In the genomic region with DNA sequence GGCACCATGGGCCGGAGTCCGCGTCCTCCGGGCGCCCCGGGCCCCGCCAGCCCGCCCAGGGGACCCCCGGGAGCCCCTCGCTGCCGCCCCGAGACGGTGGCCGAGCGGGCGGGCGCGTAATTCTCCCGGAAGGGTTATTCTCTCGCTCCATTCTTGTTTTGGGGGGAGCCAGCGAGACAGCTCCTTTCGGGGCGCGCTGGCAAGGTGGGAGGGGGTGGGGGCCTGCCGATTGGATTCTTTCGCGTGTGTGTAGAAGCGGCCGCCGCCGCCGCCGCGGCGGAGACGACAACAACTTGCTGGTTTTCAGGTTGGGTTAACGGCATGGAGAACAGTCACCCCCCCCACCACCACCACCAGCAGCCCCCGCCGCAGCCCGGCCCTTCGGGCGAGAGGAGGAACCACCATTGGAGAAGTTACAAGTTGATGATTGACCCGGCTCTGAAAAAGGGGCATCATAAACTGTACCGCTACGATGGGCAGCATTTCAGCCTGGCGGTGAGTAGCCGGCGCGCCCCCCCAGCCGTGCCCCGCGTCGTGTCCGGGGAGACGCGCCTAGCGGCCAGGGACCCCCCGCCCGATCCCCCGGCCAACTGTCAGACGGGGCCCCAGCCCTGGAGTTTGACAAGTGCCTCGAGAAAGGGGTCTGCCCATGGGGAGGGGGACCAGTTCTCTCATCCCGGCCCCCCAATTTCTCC, we compare ENCODE assay signal across 8 cellular contexts. TPM values are rescaled to one million over a fixed set of nuclear protein-coding genes. Genes with fewer than 3 reads are reported as not detected.
A peak's percentile ranks its signal among the peaks of the same experiment; 100 is the strongest.
DNase-seq lines count a peak whose midpoint lies in the region; ATAC-seq and TF ChIP-seq lines count a peak whose summit lies in the region.

No MANE protein-coding gene starts in this region.

- H3K9me3 ChIP-seq in ascending aorta (no peaks in the 10 kb centered on the region), iPS-20b (ENCODE audit: insufficient read depth, low read depth, low read length) (no peaks in the 10 kb centered on the region), spleen (no peaks in the 10 kb centered on the region)

- intact Hi-C loops in ascending aorta (cut with DNase I) (loop anchor here (1.0 to 5.0 kb wide), 3 partner anchors 9 to 218 kb away; a partner anchor contains a TSS), spleen (cut with DNase I; ENCODE audit: low total_unique reads) (no loop called here)

- peak; percentile 41 to 42 for DNase-seq in NOMO-1 (lab: John Stamatoyannopoulos, UW; ENCODE audit: unreplicated experiment in 2 of 2)
- no peak for DNase-seq in NOMO-1 treated with dmso at 0.1 percent for 144 hours (lab: John Stamatoyannopoulos, UW; ENCODE audit: unreplicated experiment)
- DNase-seq in RWPE1 (ENCODE audit: low spot score), result no peak
- DNase-seq in ascending aorta (ENCODE audit: low spot score in 2 of 2), result no peak
- DNase-seq in spleen, result peak; percentile 91
- no peak for DNase-seq in NCI-H2171 (lab: John Stamatoyannopoulos, UW)

- H3K36me3 ChIP-seq in ascending aorta (peaks cover 16 to 18% of the 10 kb centered on the region in 2 donors), iPS-20b (ENCODE audit: insufficient read depth, low read depth, low read length) (peaks cover 17% of the 10 kb centered on the region), spleen (peaks cover 0 to 38% (median 16%) of the 10 kb centered on the region in 6 donors)

- ATAC-seq in HG02571 (IDR thresholded peaks at IDR 0.05; ENCODE audit: unreplicated experiment), result no peak

- TF ChIP-seq POLR2A in spleen (IDR thresholded peaks at IDR 0.05), result no peak

- TF ChIP-seq CTCF in RWPE1 (conservative IDR thresholded peaks at IDR 0.05; ENCODE audit: low read depth) (no peak), ascending aorta (IDR thresholded peaks at IDR 0.05) (no peak), spleen (IDR thresholded peaks at IDR 0.05 in 8 of 11, conservative IDR thresholded peaks at IDR 0.05 in 3 of 11) (no peak)

- H3K4me1 ChIP-seq in ascending aorta (peaks cover 0 to 22% of the 10 kb centered on the region in 2 donors), iPS-20b (ENCODE audit: insufficient read depth, low read length) (peaks cover 9% of the 10 kb centered on the region; the same call in 1 of the 2 replicates), spleen (peaks cover 22 to 71% (median 40%) of the 10 kb centered on the region in 6 donors)

- 0 to 1% (median 1%) methylated on average over 23 to 63 of the region's 63 CpGs for WGBS in spleen, 5 donors

- POLR2A ChIA-PET in RWPE1 (lab: Yijun Ruan, JAX; ENCODE audit: low non-redundant PET), result interaction anchor here (0.7 to 1.0 kb wide), 2 partner anchors 10 to 48 kb away, joined by 3 read pairs; no protein-coding TSS in a partner anchor

- CTCF ChIA-PET in RWPE1 (lab: Yijun Ruan, JAX), result interaction anchor here (0.7 to 9.2 kb wide), 4 partner anchors 9 to 89 kb away, joined by 3 to 212 read pairs (median 12); a partner anchor contains a TSS

- H3K9ac ChIP-seq in iPS-20b (ENCODE audit: low read depth, low read length), result peak overlapping the region; percentile 71; the same call in 1 of the 2 replicates

- H3K27me3 ChIP-seq in ascending aorta (no peaks in the 10 kb centered on the region), iPS-20b (ENCODE audit: insufficient read depth, low read length) (no peaks in the 10 kb centered on the region), spleen (replicated peaks in 1 of 7) (no peaks in the 10 kb centered on the region)

- peak overlapping the region; percentile 99 for H3K27ac ChIP-seq in RWPE1
- H3K27ac ChIP-seq in ascending aorta, result peak overlapping the region; percentile 89 to 100
- no peak overlapping the region for H3K27ac ChIP-seq in iPS-20b (ENCODE audit: low read length)
- H3K27ac ChIP-seq in spleen, result peak overlapping the region; percentile 70 to 100 (median 100)

- peak overlapping the region; percentile 94 to 98 for H3K4me3 ChIP-seq in ascending aorta
- peak overlapping the region; percentile 74 for H3K4me3 ChIP-seq in iPS-20b (ENCODE audit: low read length)
- peak overlapping the region; percentile 62 to 92 (median 68) for H3K4me3 ChIP-seq in spleen

RNA-seq across cellular contexts. Expression of a gene that starts 0.8 kb away (rescaled TPM):
- total RNA-seq in ascending aorta (22.7 TPM), spleen (10 to 100 TPM; 19.9 to 37.7 (median 31.8) TPM)
- polyA plus RNA-seq in spleen, result 10 to 100 TPM in 1 of 3 donors, 1 to 10 TPM in 2; 3.3 to 11.9 (median 5.3) TPM

RNA-seq across cellular contexts. Expression of a gene that starts 11.1 kb away (rescaled TPM):
- total RNA-seq in ascending aorta, result 1.9 TPM
- 10 to 100 TPM; 45.2 to 71.7 (median 54.6) TPM for total RNA-seq in spleen
- polyA plus RNA-seq in spleen, result 10 to 100 TPM; 18.4 to 29.4 (median 20.3) TPM

RNA-seq across cellular contexts. Expression of a gene that starts 54.1 kb away (rescaled TPM):
- 0.96 TPM for total RNA-seq in ascending aorta
- total RNA-seq in spleen, result 1 to 10 TPM in 4 of 7 donors, under 1 TPM in 2, not detected in 1; 0.57 to 2.8 (median 1.7) TPM
- 1 to 10 TPM in 1 of 3 donors, under 1 TPM in 2; 0.78 to 1.5 (median 0.86) TPM for polyA plus RNA-seq in spleen

Comparison
In these comparisons a context has a peak if more than half of its experiments do, and no peak if none do; other contexts are left out.
1. DNase-seq: peak in NOMO-1 (2 of 2) and spleen (single experiment); none in NOMO-1 treated with dmso at 0.1 percent for 144 hours (single experiment), RWPE1 (single experiment), ascending aorta (0 of 2) and NCI-H2171 (single experiment).
2. RNA of a gene that starts 11.1 kb away (total RNA-seq): 45.2 to 71.7 TPM in spleen; 1.9 TPM in ascending aorta (single experiment); every median in the first group is over 10 times any median in the second.
3. Peak in every context shown above with its lines, with median percentiles within 50 percentile points of each other: H3K4me3 ChIP-seq.